Comparison of ENCODE assay signal across 10 cellular contexts in the genomic region with DNA sequence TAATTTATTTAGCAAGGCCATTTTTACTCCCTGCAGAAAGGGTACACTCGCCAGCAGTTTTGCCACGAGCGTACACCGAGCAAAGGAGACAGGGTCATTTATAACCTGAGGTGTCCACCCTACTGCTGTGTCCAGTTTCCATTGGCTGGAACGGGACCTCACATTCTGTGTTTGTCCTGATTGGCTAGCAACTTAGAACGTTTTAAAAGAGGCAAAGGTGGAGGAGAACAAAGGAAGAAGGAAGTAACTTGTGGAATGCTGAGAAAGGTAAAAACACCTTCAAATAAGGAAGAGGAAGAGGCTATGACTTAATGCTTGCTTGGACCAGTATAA. TPM values are rescaled to one million over a fixed set of nuclear protein-coding genes. Genes with fewer than 3 reads are reported as not detected.
A peak's percentile ranks its signal among the peaks of the same experiment; 100 is the strongest.
DNase-seq lines count a peak whose midpoint lies in the region; ATAC-seq, FAIRE-seq and TF ChIP-seq lines count a peak whose summit lies in the region.
"Not testable (repeated sequence)": the region's sequence is repeated elsewhere in the genome, so short reads cannot be mapped to it uniquely, and the experiment has no call there.
"Had no signal": no experiment of that assay in that cellular context is flagged by ENCODE, and none has a peak within 500 bp of the region (broad histone marks: within the 10 kb centered on the region; RNA-seq: fewer than 3 reads in every experiment).

No MANE protein-coding gene starts in this region.

- DNase-seq in RCC 7860 (ENCODE audit: low spot score) (peak; percentile 75), kidney glomerular epithelial cell (lab: John Stamatoyannopoulos, UW) (peak; percentile 23)
- DNase-seq in activated T-cell treated with anti-CD3 and anti-CD28 coated beads, Interleukin-2, amount 50 U/mL, for 24 hours; effector memory CD4-positive, alpha-beta T cell; upper lobe of right lung: not testable (repeated sequence)

- H3K36me3 ChIP-seq in ES-I3 (ENCODE audit: insufficient read depth, low read length); effector memory CD4-positive, alpha-beta T cell (ENCODE audit: control insufficient read depth, insufficient read depth, low read length); rectal smooth muscle tissue (ENCODE audit: control insufficient read depth, insufficient read depth, low read length); upper lobe of right lung: not testable (repeated sequence)

- H3K9me3 ChIP-seq in ES-I3 (ENCODE audit: control insufficient read depth, insufficient read depth, low read length); effector memory CD4-positive, alpha-beta T cell (ENCODE audit: control insufficient read depth, low read length); upper lobe of right lung: not testable (repeated sequence)

- not testable (repeated sequence) for H3K4me1 ChIP-seq in ES-I3 (ENCODE audit: insufficient read depth, low read length); effector memory CD4-positive, alpha-beta T cell (ENCODE audit: control insufficient read depth, insufficient read depth, low read length, poor library complexity, severe bottlenecking); rectal smooth muscle tissue (ENCODE audit: control insufficient read depth, insufficient read depth, low read length)
- H3K4me1 ChIP-seq in upper lobe of right lung, result peaks cover 13% of the 10 kb centered on the region

- not testable (repeated sequence) for H3K36me3 Mint-ChIP-seq in activated T-cell treated with anti-CD3 and anti-CD28 coated beads, Interleukin-2, amount 50 U/mL, for 24 hours (ENCODE audit: low read depth)

- peaks cover 30% of the 10 kb centered on the region for H3K4me1 Mint-ChIP-seq in activated T-cell treated with anti-CD3 and anti-CD28 coated beads, Interleukin-2, amount 50 U/mL, for 24 hours (ENCODE audit: low read depth)

- not testable (repeated sequence) for H3K27me3 ChIP-seq in effector memory CD4-positive, alpha-beta T cell (replicated peaks; ENCODE audit: control insufficient read depth, insufficient read depth, low read length, poor library complexity, severe bottlenecking); rectal smooth muscle tissue (ENCODE audit: control insufficient read depth, insufficient read depth, low read length); upper lobe of right lung

- peak overlapping the region; percentile 94 for H3K27ac ChIP-seq in effector memory CD4-positive, alpha-beta T cell (ENCODE audit: insufficient read depth, low read length, poor library complexity, severe bottlenecking)
- H3K27ac ChIP-seq in rectal smooth muscle tissue (ENCODE audit: low read depth, low read length), result peak overlapping the region; percentile 100
- H3K27ac ChIP-seq in upper lobe of right lung, result peak overlapping the region; percentile 100

- H3K9me3 Mint-ChIP-seq in activated T-cell treated with anti-CD3 and anti-CD28 coated beads, Interleukin-2, amount 50 U/mL, for 24 hours, result not testable (repeated sequence)

- peak; percentile 13 for ATAC-seq in HG03095 (IDR thresholded peaks at IDR 0.05; ENCODE audit: unreplicated experiment)
- not testable (repeated sequence) for ATAC-seq in upper lobe of right lung

- H3K4me3 Mint-ChIP-seq in activated T-cell treated with anti-CD3 and anti-CD28 coated beads, Interleukin-2, amount 50 U/mL, for 24 hours, result peak overlapping the region; percentile 85

- TF ChIP-seq CTCF in upper lobe of right lung (IDR thresholded peaks at IDR 0.05), result not testable (repeated sequence)

- intact Hi-C loops in upper lobe of right lung (cut with DNase I), result not testable (repeated sequence)

- H3K27me3 Mint-ChIP-seq in activated T-cell treated with anti-CD3 and anti-CD28 coated beads, Interleukin-2, amount 50 U/mL, for 24 hours, result not testable (repeated sequence)

- H3K9ac ChIP-seq in ES-I3 (ENCODE audit: low read depth, low read length) (peak overlapping the region; percentile 99), rectal smooth muscle tissue (ENCODE audit: low read length) (peak overlapping the region; percentile 11)

- peak overlapping the region; percentile 96 for H3K27ac Mint-ChIP-seq in activated T-cell treated with anti-CD3 and anti-CD28 coated beads, Interleukin-2, amount 50 U/mL, for 24 hours

- not testable (repeated sequence) for FAIRE-seq in RCC 7860 (lab: Jason Lieb, UNC)

- H3K4me3 ChIP-seq in effector memory CD4-positive, alpha-beta T cell (ENCODE audit: insufficient read depth, low read depth, low read length, poor library complexity, severe bottlenecking), result peak overlapping the region; percentile 79
- H3K4me3 ChIP-seq in rectal smooth muscle tissue (ENCODE audit: low read length) (peak overlapping the region; percentile 95), upper lobe of right lung (peak overlapping the region; percentile 81)

RNA-seq across cellular contexts. Expression of gene OR10H1, which starts 21.9 kb away (rescaled TPM):
- not detected for total RNA-seq in upper lobe of right lung
- total RNA-seq: frontal cortex, LHCN-M2 had no signal

RNA-seq across cellular contexts. Expression of gene OR10H5, which starts 49.9 kb away (rescaled TPM):
- total RNA-seq in upper lobe of right lung, result not detected
- total RNA-seq: LHCN-M2 had no signal
